9 cellular contexts compared by ENCODE assay signal in the genomic region with DNA sequence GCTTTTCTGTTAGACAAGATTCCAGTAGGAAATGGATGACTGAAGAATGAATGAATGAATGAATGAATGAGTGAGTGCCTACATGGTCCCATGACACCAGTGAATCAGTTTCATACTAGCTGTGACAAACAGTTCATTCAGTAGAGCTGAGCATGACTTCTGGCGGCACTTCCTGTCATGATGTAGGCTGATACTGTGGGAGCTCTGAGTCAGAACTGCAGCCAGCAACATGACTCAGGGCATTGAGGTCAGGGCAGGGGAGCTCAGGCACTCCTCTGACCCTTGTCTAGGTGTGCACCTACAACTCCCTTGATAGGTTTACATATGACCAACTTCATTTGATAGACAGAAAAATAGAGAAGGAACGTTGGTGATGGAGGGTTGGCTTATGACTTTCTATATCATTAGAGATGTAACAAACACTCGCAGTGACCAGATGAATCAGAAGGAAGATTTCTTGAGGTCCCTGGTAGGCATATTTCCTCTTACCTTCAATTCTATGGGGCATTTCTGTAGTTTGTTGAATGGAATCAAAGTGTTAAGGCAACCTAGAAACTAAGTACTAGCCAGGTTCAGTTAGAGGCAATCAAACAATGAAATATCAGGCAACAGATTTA.
DNase-seq lines count a peak whose midpoint lies in the region; ATAC-seq and TF ChIP-seq lines count a peak whose summit lies in the region.
"Had no signal": no experiment of that assay in that cellular context is flagged by ENCODE, and none has a peak within 500 bp of the region (broad histone marks: within the 10 kb centered on the region; RNA-seq: fewer than 3 reads in every experiment).

No MANE protein-coding gene starts in this region.

- no peak overlapping the region for H3K4me3 ChIP-seq in heart right ventricle

- ATAC-seq in GM18498 (IDR thresholded peaks at IDR 0.05; ENCODE audit: unreplicated experiment) (peak; percentile 98), HG02610 (IDR thresholded peaks at IDR 0.05; ENCODE audit: unreplicated experiment) (peak; percentile 100), heart right ventricle (peak; percentile 62 to 98 (median 80))

- no peak for TF ChIP-seq CTCF in heart right ventricle (IDR thresholded peaks at IDR 0.05)
- no peak for TF ChIP-seq CTCF in mesothelial cell of epicardium (IDR thresholded peaks at IDR 0.05; ENCODE audit: unreplicated experiment)

- peaks cover 0 to 37% (median 18%) of the 10 kb centered on the region in 9 donors for H3K4me1 ChIP-seq in heart right ventricle

- peaks cover 16% of the 10 kb centered on the region for H3K4me1 Mint-ChIP-seq in mesothelial cell of epicardium

- H3K27ac ChIP-seq in heart right ventricle: peak overlapping the region in 1 of 10 donors; percentile 33
- H3K27ac ChIP-seq: VCaP had no signal

- H3K4me3 Mint-ChIP-seq in mesothelial cell of epicardium: no peak overlapping the region

- 64 to 67% methylated on average over 3 of the region's 3 CpGs for WGBS in heart right ventricle, 2 donors

- DNase-seq in NCI-H460 (ENCODE audit: extremely low read depth, low read depth) (peak; percentile 89), heart right ventricle (peak in 1 of 2 donors; percentile 55), D341Med (ENCODE audit: low spot score) (no peak), mesothelial cell of epicardium (ENCODE audit: low spot score in 2 of 2, unreplicated experiment in 2 of 2) (no peak)
- DNase-seq in activated T-cell treated with anti-CD3 and anti-CD28 coated beads, Interleukin-2, amount 50 U/mL, for 48 hours: peak; percentile 74 to 81
- peak; percentile 59 for DNase-seq in stimulated activated CD4-positive, alpha-beta T cell treated with anti-CD3 and anti-CD28 coated beads, Interleukin-4, amount 100 ng/mL, for 1 hour

- no peaks in the 10 kb centered on the region for H3K27me3 ChIP-seq in heart right ventricle

- no peaks in the 10 kb centered on the region for H3K9me3 Mint-ChIP-seq in mesothelial cell of epicardium

- H3K27ac Mint-ChIP-seq in mesothelial cell of epicardium: no peak overlapping the region

- H3K36me3 ChIP-seq in heart right ventricle: no peaks in the 10 kb centered on the region

- H3K9me3 ChIP-seq in heart right ventricle: no peaks in the 10 kb centered on the region

- H3K36me3 Mint-ChIP-seq in mesothelial cell of epicardium: no peaks in the 10 kb centered on the region

- no peaks in the 10 kb centered on the region for H3K27me3 Mint-ChIP-seq in mesothelial cell of epicardium (ENCODE audit: low read depth)

- intact Hi-C loops in heart right ventricle (cut with DNase I): loop anchor here in 8 of 10 donors (2.0 to 10.0 kb wide), 9 partner anchors 134 to 537 kb away; a partner anchor contains a TSS

Comparison
In these comparisons a context has a peak if more than half of its experiments do, and no peak if none do; other contexts are left out.
1. DNase-seq: peak in NCI-H460 (single experiment), activated T-cell treated with anti-CD3 and anti-CD28 coated beads, Interleukin-2, amount 50 U/mL, for 48 hours (2 of 2) and stimulated activated CD4-positive, alpha-beta T cell treated with anti-CD3 and anti-CD28 coated beads, Interleukin-4, amount 100 ng/mL, for 1 hour (single experiment); none in D341Med (single experiment) and mesothelial cell of epicardium (0 of 2).
2. Peak in every context shown above with its lines, with median percentiles within 50 percentile points of each other: ATAC-seq.